33 cellular contexts compared by ENCODE assay signal in the genomic region with DNA sequence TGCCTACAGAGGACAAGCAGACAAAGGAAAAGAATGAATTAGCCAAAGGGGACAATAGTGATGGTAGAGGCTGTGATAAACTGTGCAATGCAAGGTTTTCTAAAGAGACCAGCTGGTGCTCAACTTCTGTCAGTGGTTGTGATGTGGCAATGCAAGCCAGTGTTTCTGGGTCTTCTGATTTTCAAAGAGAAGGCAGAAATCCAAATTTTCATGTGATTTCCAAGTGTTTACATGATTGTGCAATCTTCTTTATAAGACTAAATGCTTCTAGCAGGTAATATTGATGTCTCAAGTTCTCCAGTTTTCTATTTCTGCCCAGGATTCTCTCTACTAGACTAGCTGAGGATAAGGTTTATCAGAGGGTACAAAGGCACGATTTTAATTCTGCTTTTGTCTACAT.
"Had no signal": no experiment of that assay in that cellular context is flagged by ENCODE, and none has a peak within 500 bp of the region (broad histone marks: within the 10 kb centered on the region; RNA-seq: fewer than 3 reads in every experiment).

No MANE protein-coding gene starts in this region.

- H3K27ac Mint-ChIP-seq: activated CD4-positive, alpha-beta T cell treated with anti-CD3 and anti-CD28 coated beads, Interleukin-2, amount 10 ng/mL, durations not matched to agents 24 days and 14 days; activated CD8-positive, alpha-beta T cell treated with anti-CD3 and anti-CD28 coated beads, Interleukin-2, amount 10 ng/mL, durations not matched to agents 7 days and 5 days; activated naive CD4-positive, alpha-beta T cell treated with anti-CD3 and anti-CD28 coated beads, Interleukin-2, amount 50 U/mL, for 24 hours; activated naive CD8-positive, alpha-beta T cell treated with anti-CD3 and anti-CD28 coated beads, Interleukin-2, amount 10 ng/mL, durations not matched to agents 7 days and 5 days; activated T-cell treated with anti-CD3 and anti-CD28 coated beads, Interleukin-2, amount 50 U/mL, for 24 hours; activated T-helper 2 cell treated with anti-CD3 and anti-CD28 coated beads, Interferon-gamma antibody, Interleukin-2, Interleukin-4, amounts not matched to agents 10 μg/mL and 5 μg/mL and 100 μg/mL, durations not matched to agents 14 hours and 24 hours and 36 hours; T-helper 1 cell treated with Interleukin-12 subunit alpha and Interleukin-12 subunit beta and Interleukin-4 antibody, amounts not matched to agents 30 μg/mL and 1 μg/mL, for 36 hours; T-helper 2 cell treated with Interferon-gamma antibody and Interleukin-4, amounts not matched to agents 5 μg/mL and 100 μg/mL, for 36 hours had no signal

- H3K4me1 Mint-ChIP-seq: activated CD4-positive, alpha-beta T cell treated with anti-CD3 and anti-CD28 coated beads, Interleukin-2, amount 10 ng/mL, durations not matched to agents 24 days and 14 days; activated naive CD4-positive, alpha-beta T cell treated with anti-CD3 and anti-CD28 coated beads, Interleukin-2, amount 50 U/mL, for 24 hours; activated naive CD8-positive, alpha-beta T cell treated with anti-CD3 and anti-CD28 coated beads, Interleukin-2, amount 10 ng/mL, durations not matched to agents 7 days and 5 days had no signal

- H3K4me1 ChIP-seq: ascending aorta, Peyer's patch, SJSA1 had no signal

- H3K4me3 Mint-ChIP-seq: activated CD4-positive, alpha-beta T cell treated with anti-CD3 and anti-CD28 coated beads, Interleukin-2, amount 10 ng/mL, durations not matched to agents 24 days and 14 days; activated CD8-positive, alpha-beta T cell treated with anti-CD3 and anti-CD28 coated beads, Interleukin-2, amount 10 ng/mL, durations not matched to agents 7 days and 5 days; activated naive CD4-positive, alpha-beta T cell treated with anti-CD3 and anti-CD28 coated beads, Interleukin-2, amount 50 U/mL, for 24 hours; activated naive CD8-positive, alpha-beta T cell treated with anti-CD3 and anti-CD28 coated beads, Interleukin-2, amount 10 ng/mL, durations not matched to agents 7 days and 5 days; activated T-cell treated with anti-CD3 and anti-CD28 coated beads, Interleukin-2, amount 50 U/mL, for 24 hours; T-helper 1 cell treated with Interleukin-12 subunit alpha and Interleukin-12 subunit beta and Interleukin-4 antibody, amounts not matched to agents 30 μg/mL and 1 μg/mL, for 36 hours; T-helper 2 cell treated with Interferon-gamma antibody and Interleukin-4, amounts not matched to agents 5 μg/mL and 100 μg/mL, for 36 hours had no signal

- H3K27ac ChIP-seq: ascending aorta, Peyer's patch, SJSA1 had no signal

- H3K4me2 ChIP-seq: SK-N-SH had no signal

- FAIRE-seq: TTC549 had no signal

- H3K27me3 ChIP-seq: ascending aorta, MG63, Peyer's patch, SJSA1 had no signal

- H3K9me3 Mint-ChIP-seq: activated CD4-positive, alpha-beta T cell treated with anti-CD3 and anti-CD28 coated beads, Interleukin-2, amount 10 ng/mL, durations not matched to agents 24 days and 14 days; activated naive CD4-positive, alpha-beta T cell treated with anti-CD3 and anti-CD28 coated beads, Interleukin-2, amount 50 U/mL, for 24 hours; activated naive CD8-positive, alpha-beta T cell treated with anti-CD3 and anti-CD28 coated beads, Interleukin-2, amount 10 ng/mL, durations not matched to agents 7 days and 5 days; T-helper 1 cell treated with Interleukin-12 subunit alpha and Interleukin-12 subunit beta and Interleukin-4 antibody, amounts not matched to agents 30 μg/mL and 1 μg/mL, for 36 hours had no signal

- H3K4me3 ChIP-seq: ascending aorta, MG63, Peyer's patch, SJSA1 had no signal

- H3K9ac ChIP-seq: SK-N-SH had no signal

- H3K27me3 Mint-ChIP-seq: activated CD4-positive, alpha-beta T cell treated with anti-CD3 and anti-CD28 coated beads, Interleukin-2, amount 10 ng/mL, durations not matched to agents 24 days and 14 days; activated naive CD4-positive, alpha-beta T cell treated with anti-CD3 and anti-CD28 coated beads, Interleukin-2, amount 50 U/mL, for 24 hours; activated naive CD8-positive, alpha-beta T cell treated with anti-CD3 and anti-CD28 coated beads, Interleukin-2, amount 10 ng/mL, durations not matched to agents 7 days and 5 days; activated T-cell treated with anti-CD3 and anti-CD28 coated beads, Interleukin-2, amount 50 U/mL, for 24 hours had no signal

- ATAC-seq: activated CD8-positive, alpha-beta T cell treated with anti-CD3 and anti-CD28 coated beads, Interleukin-2, amount 10 ng/mL, durations not matched to agents 7 days and 5 days; PC-3 had no signal

- H3K36me3 ChIP-seq: ascending aorta, MG63, Peyer's patch, SJSA1 had no signal

- DNase-seq: activated CD4-positive, alpha-beta T cell treated with anti-CD3 and anti-CD28 coated beads, Interleukin-2, amount 10 ng/mL, durations not matched to agents 24 days and 14 days; activated CD4-positive, alpha-beta T cell treated with anti-CD3 and anti-CD28 coated beads, Interleukin-2, amount 50 U/mL, for 4 hours; activated CD8-positive, alpha-beta T cell treated with anti-CD3 and anti-CD28 coated beads, Interleukin-2, amount 10 ng/mL, durations not matched to agents 7 days and 5 days; activated gamma-delta T cell; activated naive CD4-positive, alpha-beta T cell treated with Interleukin-2 at 50 U/mL for 16 hours; activated naive CD8-positive, alpha-beta T cell treated with anti-CD3 and anti-CD28 coated beads, Interleukin-2, amount 10 ng/mL, durations not matched to agents 7 days and 5 days; activated T-cell treated with anti-CD3 and anti-CD28 coated beads, Interleukin-2, amount 50 U/mL, for 24 hours; amygdala; Kasumi-1; MG63; MV-4-11; NCI-H1092; NCI-H1417; NCI-H146; NCI-H187; NCI-H2029 treated with DMSO at 0.1 percent for 48 hours; NCI-H2107; NCI-H226; NCI-H446 treated with DMSO at 0.1 percent for 48 hours; NCI-H524; NK-92 treated with Interleukin-12 subunit alpha and Interleukin-12 subunit beta, amount 100 ng/mL, for 24 hours; PC-3; Peyer's patch; RPMI8226; SHP77 treated with DMSO at 0.1 percent for 48 hours; SK-N-SH had no signal

- H3K36me3 Mint-ChIP-seq: activated naive CD4-positive, alpha-beta T cell treated with anti-CD3 and anti-CD28 coated beads, Interleukin-2, amount 50 U/mL, for 24 hours; activated naive CD8-positive, alpha-beta T cell treated with anti-CD3 and anti-CD28 coated beads, Interleukin-2, amount 10 ng/mL, durations not matched to agents 7 days and 5 days had no signal

- H3K9me3 ChIP-seq: ascending aorta, MG63, Peyer's patch, SK-N-SH had no signal
